Comparison of ENCODE assay signal across 9 cellular contexts in the genomic region with DNA sequence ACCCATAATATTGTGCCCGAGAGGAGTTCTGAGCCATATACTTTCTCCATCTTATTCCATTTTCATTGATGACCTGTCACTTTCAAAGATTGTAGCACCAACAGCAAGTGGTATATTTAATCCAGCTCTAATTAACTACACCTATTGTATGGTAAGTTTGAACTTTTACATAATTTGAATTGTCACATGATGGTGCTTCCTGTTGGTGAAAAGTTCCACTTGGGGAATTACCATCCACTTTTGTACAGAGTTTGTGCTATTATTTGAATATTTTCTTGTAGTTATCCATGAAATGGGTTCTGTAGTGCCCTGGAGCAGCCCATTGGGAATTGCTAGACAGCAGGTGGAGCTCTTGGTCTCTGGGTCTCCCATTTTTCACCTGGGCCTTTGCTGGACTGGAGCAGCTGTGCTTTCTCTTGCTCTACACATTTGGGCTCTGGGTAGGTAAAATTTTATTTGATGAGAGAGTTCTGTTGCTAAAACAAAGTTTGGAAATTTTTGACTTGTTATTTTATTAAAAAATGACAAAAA. TPM values are rescaled to one million over a fixed set of nuclear protein-coding genes. Genes with fewer than 3 reads are reported as not detected.
DNase-seq lines count a peak whose midpoint lies in the region; ATAC-seq and TF ChIP-seq lines count a peak whose summit lies in the region.
"Had no signal": no experiment of that assay in that cellular context is flagged by ENCODE, and none has a peak within 500 bp of the region (broad histone marks: within the 10 kb centered on the region; RNA-seq: fewer than 3 reads in every experiment).

No MANE protein-coding gene starts in this region.

- H3K36me3 Mint-ChIP-seq in chondrocyte (ENCODE audit: low read depth) (no peaks in the 10 kb centered on the region), progenitor cell of endocrine pancreas (ENCODE audit: insufficient read depth) (no peaks in the 10 kb centered on the region)
- H3K36me3 Mint-ChIP-seq in activated T-cell treated with anti-CD3 and anti-CD28 coated beads, Interleukin-2, amount 50 U/mL, for 4 hours (ENCODE audit: insufficient read depth), result no peaks in the 10 kb centered on the region
- H3K36me3 Mint-ChIP-seq: CD14-positive monocyte had no signal

- no peak overlapping the region for H3K4me3 Mint-ChIP-seq in chondrocyte (ENCODE audit: unreplicated experiment)
- no peak overlapping the region for H3K4me3 Mint-ChIP-seq in progenitor cell of endocrine pancreas (ENCODE audit: low read depth)
- no peak overlapping the region for H3K4me3 Mint-ChIP-seq in activated T-cell treated with anti-CD3 and anti-CD28 coated beads, Interleukin-2, amount 50 U/mL, for 4 hours
- H3K4me3 Mint-ChIP-seq: CD14-positive monocyte had no signal

- H3K27me3 Mint-ChIP-seq in chondrocyte (ENCODE audit: low read depth) (no peaks in the 10 kb centered on the region), progenitor cell of endocrine pancreas (no peaks in the 10 kb centered on the region)
- no peaks in the 10 kb centered on the region for H3K27me3 Mint-ChIP-seq in activated T-cell treated with anti-CD3 and anti-CD28 coated beads, Interleukin-2, amount 50 U/mL, for 4 hours (ENCODE audit: low read depth)

- H3K27ac Mint-ChIP-seq in chondrocyte (ENCODE audit: unreplicated experiment), result no peak overlapping the region
- no peak overlapping the region for H3K27ac Mint-ChIP-seq in progenitor cell of endocrine pancreas
- H3K27ac Mint-ChIP-seq: CD14-positive monocyte had no signal

- H3K9me3 Mint-ChIP-seq in chondrocyte (ENCODE audit: low read depth), result no peaks in the 10 kb centered on the region
- H3K9me3 Mint-ChIP-seq in progenitor cell of endocrine pancreas (ENCODE audit: low read depth), result no peaks in the 10 kb centered on the region
- no peaks in the 10 kb centered on the region for H3K9me3 Mint-ChIP-seq in activated T-cell treated with anti-CD3 and anti-CD28 coated beads, Interleukin-2, amount 50 U/mL, for 4 hours

- TF ChIP-seq CTCF in chondrocyte (IDR thresholded peaks at IDR 0.05), result peak; percentile 72
- TF ChIP-seq CTCF in progenitor cell of endocrine pancreas (IDR thresholded peaks at IDR 0.05; ENCODE audit: unreplicated experiment), result peak; percentile 56

- H3K4me1 Mint-ChIP-seq in chondrocyte (ENCODE audit: low read depth) (no peaks in the 10 kb centered on the region), progenitor cell of endocrine pancreas (ENCODE audit: low read depth) (no peaks in the 10 kb centered on the region)
- peaks cover 14% of the 10 kb centered on the region for H3K4me1 Mint-ChIP-seq in activated T-cell treated with anti-CD3 and anti-CD28 coated beads, Interleukin-2, amount 50 U/mL, for 4 hours (ENCODE audit: low read depth)
- H3K4me1 Mint-ChIP-seq: CD14-positive monocyte had no signal

- peak; percentile 49 for DNase-seq in NCI-H2107 treated with DMSO at 0.1 percent for 48 hours (lab: John Stamatoyannopoulos, UW; ENCODE audit: unreplicated experiment)
- no peak for DNase-seq in NCI-H2107 (lab: John Stamatoyannopoulos, UW)
- peak; percentile 12 for DNase-seq in NCI-H1092 (lab: John Stamatoyannopoulos, UW)
- no peak for DNase-seq in chondrocyte (ENCODE audit: low spot score)
- DNase-seq in progenitor cell of endocrine pancreas (ENCODE audit: low spot score, unreplicated experiment), result no peak
- no peak for DNase-seq in activated T-cell treated with anti-CD3 and anti-CD28 coated beads, Interleukin-2, amount 50 U/mL, for 4 hours

- ATAC-seq in HG02678 (IDR thresholded peaks at IDR 0.05; ENCODE audit: unreplicated experiment), result no peak
- no peak for ATAC-seq in activated T-cell treated with anti-CD3 and anti-CD28 coated beads, Interleukin-2, amount 50 U/mL, for 4 hours
- no peak for ATAC-seq in HG02588 (IDR thresholded peaks at IDR 0.05; ENCODE audit: unreplicated experiment)

RNA-seq across cellular contexts. Expression of a gene that starts 3.0 kb away (rescaled TPM):
- 0.15 to 0.17 TPM in 2 of 3 replicates, not detected in the other for total RNA-seq in chondrocyte
- total RNA-seq in progenitor cell of endocrine pancreas, result not detected in 2 replicates
- not detected for total RNA-seq in activated T-cell treated with anti-CD3 and anti-CD28 coated beads, Interleukin-2, amount 50 U/mL, for 4 hours

RNA-seq across cellular contexts. Expression of a gene that starts 7.5 kb away (rescaled TPM):
- total RNA-seq in chondrocyte (0.82 to 1.0 TPM (median 0.92 TPM) in 3 replicates), progenitor cell of endocrine pancreas (2.7 and 3.5 TPM in 2 replicates)
- 1 to 10 TPM; 1.4 to 2.4 (median 1.6) TPM for total RNA-seq in activated T-cell treated with anti-CD3 and anti-CD28 coated beads, Interleukin-2, amount 50 U/mL, for 4 hours

RNA-seq across cellular contexts. Expression of a gene that starts 7.7 kb away (rescaled TPM):
- total RNA-seq in chondrocyte, result 46.2 to 55.5 TPM (median 51.1 TPM) in 3 replicates
- total RNA-seq in progenitor cell of endocrine pancreas, result 112 and 117 TPM in 2 replicates
- total RNA-seq in activated T-cell treated with anti-CD3 and anti-CD28 coated beads, Interleukin-2, amount 50 U/mL, for 4 hours, result 100 to 1,000 TPM; 133 to 146 (median 140) TPM

RNA-seq across cellular contexts. Expression of a gene that starts 32.3 kb away (rescaled TPM):
- total RNA-seq in chondrocyte, result 0.17 to 0.37 TPM in 2 of 3 replicates, not detected in the other
- 0.18 and 0.29 TPM in 2 replicates for total RNA-seq in progenitor cell of endocrine pancreas
- not detected for total RNA-seq in activated T-cell treated with anti-CD3 and anti-CD28 coated beads, Interleukin-2, amount 50 U/mL, for 4 hours

Comparison
In these comparisons a context has a peak if more than half of its experiments do, and no peak if none do; other contexts are left out.
1. DNase-seq: peak in NCI-H2107 treated with DMSO at 0.1 percent for 48 hours (single experiment) and NCI-H1092 (single experiment); none in NCI-H2107 (single experiment), chondrocyte (single experiment), progenitor cell of endocrine pancreas (single experiment) and activated T-cell treated with anti-CD3 and anti-CD28 coated beads, Interleukin-2, amount 50 U/mL, for 4 hours (single experiment).